ENCODE assay signal across 22 cellular contexts in genomic region chr9:27183701-27184100, GRCh38.
DNase-seq lines count a peak whose midpoint lies in the region; ATAC-seq and TF ChIP-seq lines count a peak whose summit lies in the region.
"Had no signal": no experiment of that assay in that cellular context is flagged by ENCODE, and none has a peak within 500 bp of the region (broad histone marks: within the 10 kb centered on the region; RNA-seq: fewer than 3 reads in every experiment).

No MANE protein-coding gene starts in this region.

- H3K4me3 ChIP-seq in PC-3 (ENCODE audit: low read length) (no peak overlapping the region), esophagus muscularis mucosa (no peak overlapping the region)
- H3K4me3 ChIP-seq in CD4-positive, alpha-beta memory T cell (ENCODE audit: low read length in 2 of 2), result no peak overlapping the region
- H3K4me3 ChIP-seq: GM23338, right atrium auricular region had no signal

- H3K4me1 ChIP-seq in PC-3 (ENCODE audit: insufficient read depth, low read length) (peaks cover 32% of the 10 kb centered on the region), esophagus muscularis mucosa (peaks cover 5 to 17% (median 16%) of the 10 kb centered on the region in 4 donors)
- no peaks in the 10 kb centered on the region for H3K4me1 ChIP-seq in CD4-positive, alpha-beta memory T cell (ENCODE audit: insufficient read depth, low read length)

- POLR2A ChIA-PET in PC-3 (lab: Charles Lee; ENCODE audit: unreplicated experiment), result no interaction called here
- POLR2A ChIA-PET in CD4-positive, alpha-beta memory T cell (lab: Charles Lee; ENCODE audit: partially characterized antibody), result no interaction called here

- H3K27ac ChIP-seq in PC-3 (ENCODE audit: low read length) (peak overlapping the region; percentile 22), esophagus muscularis mucosa (replicated peaks in 1 of 4) (no peak overlapping the region)
- H3K27ac ChIP-seq in CD4-positive, alpha-beta memory T cell (ENCODE audit: low read depth, low read length), result no peak overlapping the region
- H3K27ac ChIP-seq: HL-60, right atrium auricular region had no signal

- CTCF ChIA-PET in PC-3 (lab: Charles Lee), result no interaction called here
- CTCF ChIA-PET in CD4-positive, alpha-beta memory T cell (lab: Charles Lee; ENCODE audit: partially characterized antibody), result no interaction called here

- H3K27me3 ChIP-seq in PC-3 (ENCODE audit: low read length) (no peaks in the 10 kb centered on the region), esophagus muscularis mucosa (no peaks in the 10 kb centered on the region)
- no peaks in the 10 kb centered on the region for H3K27me3 ChIP-seq in CD4-positive, alpha-beta memory T cell (ENCODE audit: insufficient read depth, low read length)
- H3K27me3 ChIP-seq: right atrium auricular region had no signal

- H3K4me2 ChIP-seq in PC-3 (ENCODE audit: low read length), result 0 out of 2 replicates have a peak overlapping the region, but pooled peaks have one; percentile 11
- H3K4me2 ChIP-seq: GM23338 had no signal

- peaks cover 2 to 4% of the 10 kb centered on the region in 2 donors for H3K27me3 Mint-ChIP-seq in CD4-positive, alpha-beta memory T cell

- in situ Hi-C loops in G401 (cut with HindIII; ENCODE audit: low sequenced_read_pairs), result no loop called here

- no peak overlapping the region for H3K4me3 Mint-ChIP-seq in CD4-positive, alpha-beta memory T cell
- H3K4me3 Mint-ChIP-seq: GM23338 had no signal

- no peaks in the 10 kb centered on the region for H3K4me1 Mint-ChIP-seq in CD4-positive, alpha-beta memory T cell
- H3K4me1 Mint-ChIP-seq: GM23338 had no signal

- H3K27ac Mint-ChIP-seq in CD4-positive, alpha-beta memory T cell, result no peak overlapping the region
- H3K27ac Mint-ChIP-seq: GM23338 had no signal

- WGBS in esophagus muscularis mucosa, result 85% methylated on average over 5 of the region's 5 CpGs

- H3K9me3 Mint-ChIP-seq in CD4-positive, alpha-beta memory T cell, result peaks cover 0 to 4% (median under 1%) of the 10 kb centered on the region in 8 donors
- H3K9me3 Mint-ChIP-seq: GM23338 had no signal

- no peak for TF ChIP-seq CTCF in PC-3 (conservative IDR thresholded peaks at IDR 0.05; ENCODE audit: low read depth, low read length)
- TF ChIP-seq CTCF in esophagus muscularis mucosa (IDR thresholded peaks at IDR 0.05), result no peak

- DNase-seq in G401 (ENCODE audit: low spot score) (peak; percentile 21), PC-3 (peak; percentile 41), esophagus muscularis mucosa (ENCODE audit: extremely low spot score) (peak; percentile 42), renal cortical epithelial cell (ENCODE audit: low read depth) (peak; percentile 36), NCI-H187 (lab: John Stamatoyannopoulos, UW) (no peak)
- DNase-seq in activated CD4-positive, alpha-beta T cell treated with anti-CD3 and anti-CD28 coated beads, Interleukin-2, amount 50 U/mL, for 4 hours, result no peak
- no peak for DNase-seq in activated CD8-positive, alpha-beta memory T cell treated with anti-CD3 and anti-CD28 coated beads, Interleukin-2, amount 50 U/mL, for 48 hours
- DNase-seq in CD4-positive, alpha-beta memory T cell, result no peak
- DNase-seq: activated CD4-positive, alpha-beta T cell treated with anti-CD3 and anti-CD28 coated beads, Interleukin-2, amount 50 U/mL, for 1 hour; activated naive CD4-positive, alpha-beta T cell treated with anti-CD3 and anti-CD28 coated beads, Interleukin-2, amount 50 U/mL, for 16 hours; activated T-cell treated with anti-CD3 and anti-CD28 coated beads for 4 hours; GDM1; KBM-7; left colon; NCI-H1417 treated with DMSO at 0.1 percent for 48 hours; NCI-H2171; NCI-H748 treated with DMSO at 0.1 percent for 48 hours; substantia nigra had no signal

- intact Hi-C loops in PC-3 (cut with micrococcal nuclease), result no loop called here
- intact Hi-C loops in esophagus muscularis mucosa (cut with DNase I), result loop anchor here (10.0 kb wide), 1 partner anchor 49 kb away; no protein-coding TSS in a partner anchor
- intact Hi-C loops in CD4-positive, alpha-beta memory T cell (cut with micrococcal nuclease), result no loop called here

- ATAC-seq in PC-3, result peak; percentile 34; the same call in 1 of the 2 replicates
- ATAC-seq: esophagus mucosa, GM23338, left colon had no signal

- BruUV-seq in PC-3 (replicated peaks; lab: Mats Ljungman, UMichigan), result no TSS peak

- H3K9me3 ChIP-seq in PC-3 (ENCODE audit: low read length) (no peaks in the 10 kb centered on the region), esophagus muscularis mucosa (no peaks in the 10 kb centered on the region)
- no peaks in the 10 kb centered on the region for H3K9me3 ChIP-seq in CD4-positive, alpha-beta memory T cell (ENCODE audit: control insufficient read depth in 1 of 2, low read length in 2 of 2)

- no peaks in the 10 kb centered on the region for H3K9me2 ChIP-seq in PC-3 (replicated peaks; ENCODE audit: low read length)

- no peak overlapping the region for H3K9ac ChIP-seq in PC-3 (ENCODE audit: low read length)

- TF ChIP-seq EP300 in esophagus muscularis mucosa (IDR thresholded peaks at IDR 0.05), result no peak

- H3K36me3 ChIP-seq in PC-3 (ENCODE audit: low read depth, low read length) (no peaks in the 10 kb centered on the region), esophagus muscularis mucosa (peaks cover 0 to 23% (median 0%) of the 10 kb centered on the region in 4 donors)
- H3K36me3 ChIP-seq in CD4-positive, alpha-beta memory T cell (ENCODE audit: insufficient read depth, low read length), result no peaks in the 10 kb centered on the region
- H3K36me3 ChIP-seq: right atrium auricular region had no signal

- no peaks in the 10 kb centered on the region for H4K20me1 ChIP-seq in PC-3 (ENCODE audit: low read length)

- no peak overlapping the region for H2AFZ ChIP-seq in PC-3 (ENCODE audit: low read length)
- H2AFZ ChIP-seq: GM23338 had no signal

- TF ChIP-seq POLR2A in esophagus muscularis mucosa (IDR thresholded peaks at IDR 0.05; ENCODE audit: low read depth), result no peak

- H3K79me2 ChIP-seq in PC-3 (ENCODE audit: low read length), result no peaks in the 10 kb centered on the region

- no peaks in the 10 kb centered on the region for H3F3A ChIP-seq in PC-3 (ENCODE audit: low read length, unreplicated experiment)

- no peaks in the 10 kb centered on the region for H3K36me3 Mint-ChIP-seq in CD4-positive, alpha-beta memory T cell

Comparison
In these comparisons a context has a peak if more than half of its experiments do, and no peak if none do; other contexts are left out.
1. DNase-seq: peak in G401 (single experiment), PC-3 (single experiment), esophagus muscularis mucosa (single experiment) and renal cortical epithelial cell (single experiment); none in activated CD4-positive, alpha-beta T cell treated with anti-CD3 and anti-CD28 coated beads, Interleukin-2, amount 50 U/mL, for 4 hours (0 of 2), activated CD8-positive, alpha-beta memory T cell treated with anti-CD3 and anti-CD28 coated beads, Interleukin-2, amount 50 U/mL, for 48 hours (single experiment), NCI-H187 (0 of 2) and CD4-positive, alpha-beta memory T cell (0 of 5).